In the genomic region with DNA sequence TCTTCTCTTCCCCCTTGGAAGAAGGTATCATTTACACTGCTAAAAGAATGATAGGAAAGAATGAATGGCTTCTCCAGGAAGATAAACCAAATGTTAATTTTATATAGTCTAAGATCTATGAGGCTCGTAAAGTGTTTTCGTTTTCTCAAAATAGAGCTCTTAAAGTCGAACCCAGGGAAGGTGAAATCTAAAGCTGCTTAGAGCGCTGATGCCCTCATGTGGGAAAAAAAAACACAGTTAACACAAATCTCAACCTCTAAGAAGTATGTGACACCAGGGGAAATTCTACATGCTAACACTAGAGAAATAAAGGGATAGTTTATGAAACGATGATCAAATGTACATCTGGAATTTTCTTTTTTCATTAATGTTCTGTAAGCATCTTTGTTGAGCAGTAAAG, we compare ENCODE assay signal across 24 cellular contexts.
DNase-seq lines count a peak whose midpoint lies in the region; ATAC-seq and TF ChIP-seq lines count a peak whose summit lies in the region.
"Had no signal": no experiment of that assay in that cellular context is flagged by ENCODE, and none has a peak within 500 bp of the region (broad histone marks: within the 10 kb centered on the region; RNA-seq: fewer than 3 reads in every experiment).

No MANE protein-coding gene starts in this region.

- no TSS peak for BruUV-seq in PC-3 (replicated peaks; lab: Mats Ljungman, UMichigan)

- H3K4me1 ChIP-seq in PC-3 (ENCODE audit: insufficient read depth, low read length) = no peaks in the 10 kb centered on the region
- H3K4me1 ChIP-seq: Caco-2, spleen, tibial artery had no signal

- CTCF ChIA-PET in PC-3 (lab: Charles Lee) = no interaction called here

- TF ChIP-seq EP300 in neural cell (conservative IDR thresholded peaks at IDR 0.05; ENCODE audit: poor library complexity, severe bottlenecking) = no peak

- H3K4me3 ChIP-seq in PC-3 (ENCODE audit: low read length) (no peak overlapping the region), neural cell (ENCODE audit: low read length) (no peak overlapping the region)
- H3K4me3 ChIP-seq: lung, spleen, tibial artery had no signal

- no peak overlapping the region; the same call in 1 of the 2 replicates for H3K4me2 ChIP-seq in PC-3 (ENCODE audit: low read length)
- H3K4me2 ChIP-seq in neural cell (ENCODE audit: low read length) = no peak overlapping the region

- DNase-seq in DMS53 (lab: John Stamatoyannopoulos, UW) = peak; percentile 31
- no peak for DNase-seq in DMS53 treated with DMSO at 0.1 percent for 48 hours (lab: John Stamatoyannopoulos, UW; ENCODE audit: unreplicated experiment)
- DNase-seq in NCI-H1694 treated with DMSO at 0.1 percent for 48 hours (lab: John Stamatoyannopoulos, UW) = peak; percentile 14
- DNase-seq in PC-3 = no peak
- DNase-seq in Right ventricle myocardium inferior (ENCODE audit: missing footprints) = no peak
- DNase-seq in RPMI8226 = no peak
- DNase-seq: activated CD4-positive, alpha-beta memory T cell treated with anti-CD3 and anti-CD28 coated beads, Interleukin-2, amount 10 ng/mL, durations not matched to agents 7 days and 5 days; activated effector memory CD4-positive, alpha-beta T cell treated with anti-CD3 and anti-CD28 coated beads, Interleukin-2, amount 50 U/mL, for 16 hours; activated naive CD8-positive, alpha-beta T cell treated with anti-CD3 and anti-CD28 coated beads, Interleukin-2, amount 50 U/mL, for 24 hours; activated T-cell treated with anti-CD3 and anti-CD28 coated beads for 4 hours; Caco-2; GOT3; IMR-90; kidney; NCI-H345; occipital lobe; retina; spleen; stimulated activated naive CD8-positive, alpha-beta T cell treated with anti-CD3 and anti-CD28 coated beads, Interleukin-15, amount 100 ng/mL, for 72 hours; T1000; tibial artery had no signal

- H3K79me2 ChIP-seq in PC-3 (ENCODE audit: low read length) (no peaks in the 10 kb centered on the region), neural cell (replicated peaks; ENCODE audit: insufficient read depth, low read length) (no peaks in the 10 kb centered on the region)

- no peaks in the 10 kb centered on the region for H3F3A ChIP-seq in PC-3 (ENCODE audit: low read length, unreplicated experiment)
- no peaks in the 10 kb centered on the region for H3F3A ChIP-seq in neural cell (ENCODE audit: insufficient read depth, low read length, poor library complexity, severe bottlenecking)

- H3K36me3 ChIP-seq in PC-3 (ENCODE audit: low read depth, low read length) = no peaks in the 10 kb centered on the region
- no peaks in the 10 kb centered on the region for H3K36me3 ChIP-seq in neural cell (ENCODE audit: insufficient read depth, low read length)
- H3K36me3 ChIP-seq: spleen, tibial artery had no signal

- peak; percentile 82 for TF ChIP-seq RAD21 in neural cell (conservative IDR thresholded peaks at IDR 0.05)

- H2AFZ ChIP-seq in PC-3 (ENCODE audit: low read length) (no peak overlapping the region), neural cell (ENCODE audit: low read depth, low read length) (no peak overlapping the region)

- POLR2A ChIA-PET in PC-3 (lab: Charles Lee; ENCODE audit: unreplicated experiment) = no interaction called here

- H3K9ac ChIP-seq in PC-3 (ENCODE audit: low read length) (no peak overlapping the region), neural cell (ENCODE audit: low read length) (no peak overlapping the region)

- H4K20me1 ChIP-seq in PC-3 (ENCODE audit: low read length) (no peaks in the 10 kb centered on the region), neural cell (ENCODE audit: insufficient read depth) (no peaks in the 10 kb centered on the region)

- no peaks in the 10 kb centered on the region for H3K9me2 ChIP-seq in PC-3 (replicated peaks; ENCODE audit: low read length)
- H3K9me2 ChIP-seq in neural cell (ENCODE audit: insufficient read depth, low read length) = no peaks in the 10 kb centered on the region

- H3K27me3 ChIP-seq in PC-3 (ENCODE audit: low read length) = no peaks in the 10 kb centered on the region
- H3K27me3 ChIP-seq in neural cell (ENCODE audit: insufficient read depth, low read depth, low read length) = no peaks in the 10 kb centered on the region
- H3K27me3 ChIP-seq: spleen, tibial artery had no signal

- H3K27ac ChIP-seq in PC-3 (ENCODE audit: low read length) (no peak overlapping the region), neural cell (ENCODE audit: low read length) (no peak overlapping the region)
- H3K27ac ChIP-seq: spleen, tibial artery had no signal

- ATAC-seq in PC-3 (no peak), Right ventricle myocardium inferior (no peak), HG03095 (IDR thresholded peaks at IDR 0.05; ENCODE audit: unreplicated experiment) (no peak)
- ATAC-seq: activated naive CD8-positive, alpha-beta T cell treated with anti-CD3 and anti-CD28 coated beads, Interleukin-2, amount 50 U/mL, for 24 hours; stimulated activated naive CD8-positive, alpha-beta T cell treated with anti-CD3 and anti-CD28 coated beads, Interleukin-15, amount 100 ng/mL, for 72 hours had no signal

- TF ChIP-seq CTCF in PC-3 (conservative IDR thresholded peaks at IDR 0.05; ENCODE audit: low read depth, low read length) = peak; percentile 26; the same call in 1 of the 2 replicates
- peak; percentile 73 for TF ChIP-seq CTCF in neural cell (IDR thresholded peaks at IDR 0.05; ENCODE audit: poor library complexity, severe bottlenecking)

- no peaks in the 10 kb centered on the region for H3K9me3 ChIP-seq in PC-3 (ENCODE audit: low read length)
- no peaks in the 10 kb centered on the region for H3K9me3 ChIP-seq in neural cell (ENCODE audit: low read length)
- H3K9me3 ChIP-seq: Caco-2, tibial artery had no signal

- intact Hi-C loops in PC-3 (cut with micrococcal nuclease) = no loop called here
- intact Hi-C loops in Right ventricle myocardium inferior (cut with DNase I) = no loop called here

TF ChIP-seq in neural cell, 6 proteins besides CTCF, POLR2A, EP300 and RAD21:
- TF ChIP-seq EZH2 (IDR thresholded peaks at IDR 0.05; ENCODE audit: borderline replicate concordance, insufficient read depth, low read length, poor library complexity, severe bottlenecking) (no peak), SMC3 (conservative IDR thresholded peaks at IDR 0.05; ENCODE audit: poor library complexity) (peak; percentile 80), MXI1 (conservative IDR thresholded peaks at IDR 0.05; ENCODE audit: poor library complexity, severe bottlenecking) (no peak)
TF ChIP-seq in neural cell: peak in this region for 1.

Comparison
In these comparisons a context has a peak if more than half of its experiments do, and no peak if none do; other contexts are left out.
1. DNase-seq: peak in DMS53 (single experiment) and NCI-H1694 treated with DMSO at 0.1 percent for 48 hours (single experiment); none in DMS53 treated with DMSO at 0.1 percent for 48 hours (single experiment), PC-3 (single experiment), Right ventricle myocardium inferior (single experiment) and RPMI8226 (single experiment).